11 cellular contexts compared by ENCODE assay signal in the genomic region with DNA sequence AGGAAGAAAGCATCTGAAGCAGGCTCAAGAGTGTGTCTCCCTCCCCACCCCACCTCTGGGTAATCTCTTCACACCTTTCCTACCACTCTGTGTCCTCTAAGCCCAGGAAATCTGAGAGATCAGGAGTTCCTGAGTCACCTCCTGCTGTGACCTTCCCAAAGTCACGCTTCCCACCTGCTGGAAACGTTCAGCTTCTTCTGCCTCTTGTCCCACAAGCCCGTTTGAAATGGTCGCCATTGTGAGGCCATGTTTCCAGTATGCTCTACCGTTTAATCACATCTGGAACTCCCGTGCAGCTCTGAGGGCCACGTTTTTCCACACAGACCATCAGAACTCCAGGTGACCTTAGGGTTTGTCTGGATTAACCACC.
"Had no signal": no experiment of that assay in that cellular context is flagged by ENCODE, and none has a peak within 500 bp of the region (broad histone marks: within the 10 kb centered on the region; RNA-seq: fewer than 3 reads in every experiment).

No MANE protein-coding gene starts in this region.

- DNase-seq: activated CD4-positive, alpha-beta T cell treated with anti-CD3 and anti-CD28 coated beads, Interleukin-2, amount 50 U/mL, for 1 hour; activated naive CD4-positive, alpha-beta T cell treated with anti-CD3 and anti-CD28 coated beads, Interleukin-2, amount 50 U/mL, for 16 hours; dermis blood vessel endothelial cell; heart right ventricle; left colon; stimulated activated CD4-positive, alpha-beta T cell treated with anti-CD3 and anti-CD28 coated beads, Interleukin-2, amount 100 ng/mL, for 48 hours; stimulated activated naive B cell treated with anti-CD40 and anti-IgM and Interleukin-4, amounts not matched to agents 10 μg/mL and 1 μg/mL and 100 μg/mL, for 72 hours; SW 1271 had no signal

- H3K36me3 ChIP-seq: heart right ventricle had no signal

- H3K27me3 ChIP-seq: tibial nerve had no signal

- H3K4me3 Mint-ChIP-seq: activated T-helper 17 cell treated with anti-CD3 and anti-CD28 coated beads, Interleukin-2, amount 50 U/mL, for 72 hours; natural killer cell treated with Interleukin-12 subunit alpha and Interleukin-12 subunit beta and Interleukin-15 and Interleukin-18, amount 100 ng/mL, for 72 hours; stimulated activated naive B cell treated with anti-CD40 and anti-IgM and Interleukin-4, amounts not matched to agents 10 μg/mL and 1 μg/mL and 100 μg/mL, for 72 hours had no signal

- H3K27ac Mint-ChIP-seq: activated T-helper 17 cell treated with anti-CD3 and anti-CD28 coated beads, Interleukin-2, amount 50 U/mL, for 72 hours; natural killer cell treated with Interleukin-12 subunit alpha and Interleukin-12 subunit beta and Interleukin-15 and Interleukin-18, amount 100 ng/mL, for 72 hours; stimulated activated naive B cell treated with anti-CD40 and anti-IgM and Interleukin-4, amounts not matched to agents 10 μg/mL and 1 μg/mL and 100 μg/mL, for 72 hours had no signal

- H3K4me1 ChIP-seq: tibial nerve had no signal

- H3K4me3 ChIP-seq: heart right ventricle, tibial nerve had no signal

- H3K36me3 Mint-ChIP-seq: natural killer cell treated with Interleukin-12 subunit alpha and Interleukin-12 subunit beta and Interleukin-15 and Interleukin-18, amount 100 ng/mL, for 72 hours; stimulated activated naive B cell treated with anti-CD40 and anti-IgM and Interleukin-4, amounts not matched to agents 10 μg/mL and 1 μg/mL and 100 μg/mL, for 72 hours had no signal

- ATAC-seq: activated T-helper 17 cell treated with anti-CD3 and anti-CD28 coated beads, Interleukin-2, amount 50 U/mL, for 72 hours; left colon; natural killer cell treated with Interleukin-12 subunit alpha and Interleukin-12 subunit beta and Interleukin-15 and Interleukin-18, amount 100 ng/mL, for 72 hours; stimulated activated naive B cell treated with anti-CD40 and anti-IgM and Interleukin-4, amounts not matched to agents 10 μg/mL and 1 μg/mL and 100 μg/mL, for 72 hours had no signal

- H3K4me1 Mint-ChIP-seq: activated T-helper 17 cell treated with anti-CD3 and anti-CD28 coated beads, Interleukin-2, amount 50 U/mL, for 72 hours had no signal

- H3K9me3 ChIP-seq: heart right ventricle, tibial nerve had no signal

- H3K27ac ChIP-seq: heart right ventricle, tibial nerve had no signal

- H3K9me3 Mint-ChIP-seq: activated T-helper 17 cell treated with anti-CD3 and anti-CD28 coated beads, Interleukin-2, amount 50 U/mL, for 72 hours; natural killer cell treated with Interleukin-12 subunit alpha and Interleukin-12 subunit beta and Interleukin-15 and Interleukin-18, amount 100 ng/mL, for 72 hours; stimulated activated naive B cell treated with anti-CD40 and anti-IgM and Interleukin-4, amounts not matched to agents 10 μg/mL and 1 μg/mL and 100 μg/mL, for 72 hours had no signal
